Comparison of ENCODE assay signal across 8 cellular contexts in genomic region chr11:113774174-113774503, GRCh38. TPM values are rescaled to one million over a fixed set of nuclear protein-coding genes. Genes with fewer than 3 reads are reported as not detected.
DNase-seq lines count a peak whose midpoint lies in the region; ATAC-seq and TF ChIP-seq lines count a peak whose summit lies in the region.

No MANE protein-coding gene starts in this region.

- peaks cover 41% of the 10 kb centered on the region for H3K4me1 Mint-ChIP-seq in brain

- TF ChIP-seq POLR2A in heart left ventricle (IDR thresholded peaks at IDR 0.05) (no peak), uterus (IDR thresholded peaks at IDR 0.05) (no peak)

- H3K27me3 Mint-ChIP-seq in brain: peaks cover 28% of the 10 kb centered on the region

- H3K9me3 ChIP-seq in heart left ventricle (no peaks in the 10 kb centered on the region), mesodermal cell (ENCODE audit: control insufficient read depth, low read length) (no peaks in the 10 kb centered on the region), uterus (no peaks in the 10 kb centered on the region)

- H3K36me3 ChIP-seq in heart left ventricle: peaks cover 0 to 19% (median 4%) of the 10 kb centered on the region in 9 donors
- H3K36me3 ChIP-seq in mesodermal cell (ENCODE audit: control insufficient read depth, insufficient read depth, low read length): peaks cover 20% of the 10 kb centered on the region
- no peaks in the 10 kb centered on the region for H3K36me3 ChIP-seq in uterus

- H3K27me3 ChIP-seq in heart left ventricle (peaks cover 0 to 5% (median 0%) of the 10 kb centered on the region in 9 donors), uterus (no peaks in the 10 kb centered on the region)

- H3K9me3 Mint-ChIP-seq in brain: peaks cover 0 to 4% (median 0%) of the 10 kb centered on the region in 5 experiments

- no peak for DNase-seq in heart left ventricle
- DNase-seq in Right ventricle myocardium inferior (ENCODE audit: missing footprints): no peak
- no peak for DNase-seq in uterus
- DNase-seq in hypothalamus (lab: John Stamatoyannopoulos, UW): no peak
- DNase-seq in HUDEP-2 (lab: John Stamatoyannopoulos, UW; ENCODE audit: unreplicated experiment in 76 of 76): no peak
- no peak for DNase-seq in AG08396 (ENCODE audit: low spot score)

- peak overlapping the region; percentile 98 to 100 (median 99) for H3K4me3 Mint-ChIP-seq in brain

- H3K4me1 ChIP-seq in heart left ventricle (peaks cover 0 to 34% (median 15%) of the 10 kb centered on the region in 12 donors), mesodermal cell (ENCODE audit: control insufficient read depth, insufficient read depth, low read length, poor library complexity, severe bottlenecking) (no peaks in the 10 kb centered on the region), uterus (no peaks in the 10 kb centered on the region)

- ATAC-seq in heart left ventricle: no peak
- ATAC-seq in Right ventricle myocardium inferior: no peak

- peak overlapping the region; percentile 72 to 94 (median 82) for H3K4me3 ChIP-seq in heart left ventricle
- peak overlapping the region; percentile 99 for H3K4me3 ChIP-seq in mesodermal cell (ENCODE audit: extremely low read depth, insufficient read depth, low read length, poor library complexity, severe bottlenecking)
- peak overlapping the region; percentile 79 to 88 for H3K4me3 ChIP-seq in uterus

- 0 to 2% (median 0%) methylated on average over 1 of the region's 1 CpG for WGBS in heart left ventricle, 4 donors
- no CpG with 5 or more reads among the region's 1 CpG for WGBS in mesodermal cell (ENCODE audit: insufficient coverage in 2 of 2), 2 experiments

- TF ChIP-seq CTCF in heart left ventricle (IDR thresholded peaks at IDR 0.05) (peak in 2 of 12 donors; percentile 0 to 19), brain (conservative IDR thresholded peaks at IDR 0.05) (peak in 1 of 2 experiments; percentile 71), uterus (IDR thresholded peaks at IDR 0.05) (no peak)

- H3K36me3 Mint-ChIP-seq in brain: peaks cover 11% of the 10 kb centered on the region

- H3K27ac Mint-ChIP-seq in brain: peak overlapping the region; percentile 95 to 99 (median 97)

- intact Hi-C loops in heart left ventricle (cut with DNase I) (no loop called here), Right ventricle myocardium inferior (cut with DNase I) (no loop called here), uterus (cut with DNase I; ENCODE audit: low total_unique reads) (no loop called here)

- H3K27ac ChIP-seq in heart left ventricle (peak overlapping the region in 10 of 12 donors; percentile 72 to 89 (median 86)), mesodermal cell (ENCODE audit: low read depth, low read length, severe bottlenecking) (no peak overlapping the region), uterus (peak overlapping the region; percentile 79 to 93)

RNA-seq across cellular contexts. Expression of gene ZW10, which starts 0.6 kb away (rescaled TPM):
- total RNA-seq in heart left ventricle (10 to 100 TPM in 3 of 9 donors, 1 to 10 TPM in 6; 7.5 to 11.9 (median 9.8) TPM), Right ventricle myocardium inferior (9.6 TPM), uterus (100 to 1,000 TPM in 1 of 4 donors, 10 to 100 TPM in 2, 1 to 10 TPM in 1; 5.6 to 122 (median 19.5) TPM)
- polyA plus RNA-seq in heart left ventricle (10 to 100 TPM in 1 of 2 donors, 1 to 10 TPM in 1; 2.2 to 12.0 TPM), brain (ENCODE audit: insufficient read depth, low read depth, low replicate concordance) (13.2 TPM)
- 20.9 TPM for polyA plus RNA-seq in mesodermal cell (2013, experiment 1 of 2)
- 24.7 TPM for polyA plus RNA-seq in mesodermal cell (2013, experiment 2 of 2)

RNA-seq across cellular contexts. Expression of gene CLDN25, which starts 5.5 kb away (rescaled TPM):
- total RNA-seq in heart left ventricle (not detected), Right ventricle myocardium inferior (not detected), uterus (not detected)
- polyA plus RNA-seq in heart left ventricle (not detected), brain (ENCODE audit: insufficient read depth, low read depth, low replicate concordance) (not detected)
- not detected for polyA plus RNA-seq in mesodermal cell (2013, experiment 1 of 2)
- not detected for polyA plus RNA-seq in mesodermal cell (2013, experiment 2 of 2)
